Comparison of ENCODE assay signal across 1 cellular context in the genomic region with DNA sequence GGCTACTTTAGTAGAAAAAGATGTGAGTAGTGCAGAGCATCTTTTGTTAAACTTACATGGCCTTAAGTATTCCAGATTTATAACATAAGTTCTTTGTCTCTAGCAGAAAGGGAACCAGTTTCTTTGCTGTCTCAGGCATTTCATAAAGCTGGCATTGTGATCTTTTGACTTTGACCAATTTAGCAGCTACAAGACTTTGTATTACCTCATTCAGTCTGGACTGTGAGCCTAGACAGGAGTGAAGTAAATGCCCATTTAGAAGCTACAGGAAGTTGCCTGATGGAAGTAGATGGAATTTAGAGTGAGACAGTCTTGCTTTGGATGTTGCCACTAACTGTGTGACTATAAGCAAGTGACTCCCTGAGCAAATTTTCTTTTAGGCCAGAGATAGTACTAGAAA.
A peak's percentile ranks its signal among the peaks of the same experiment; 100 is the strongest.
TF ChIP-seq lines count a peak whose summit lies in the region.

No MANE protein-coding gene starts in this region.

TF ChIP-seq in HepG2, 621 proteins besides CTCF, POLR2A, EP300 and RAD21 (continued from another document):
- TF ChIP-seq HNF4G (IDR thresholded peaks at IDR 0.05; ENCODE audit: borderline replicate concordance, low read depth, low read length): 0 out of 2 replicates have a peak, but pooled peaks have one; percentile 19
- no peak for TF ChIP-seq HNF4G (CRISPR knock-in tag; IDR thresholded peaks at IDR 0.05; ENCODE audit: borderline replicate concordance, low read depth)
